In the genomic region with DNA sequence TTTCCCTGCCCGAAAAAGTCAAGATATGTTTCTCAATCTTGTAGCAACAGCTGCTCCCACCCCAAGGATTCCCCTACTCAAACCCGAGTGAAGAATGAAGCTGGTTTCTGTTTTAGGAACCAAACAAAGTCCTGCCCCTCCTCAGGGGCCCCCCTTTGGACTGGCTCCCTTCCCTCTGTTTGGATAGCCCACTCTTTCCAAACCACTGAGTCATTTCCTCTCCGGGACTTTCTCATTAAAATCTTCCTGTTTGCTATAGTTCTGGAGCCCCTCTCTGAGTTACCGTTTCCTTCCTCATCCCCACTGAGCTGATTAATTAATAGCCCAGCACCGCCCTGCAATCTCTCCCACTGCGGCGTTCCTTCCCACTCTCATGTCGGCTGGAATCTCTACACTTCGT, we compare ENCODE assay signal across 10 cellular contexts.
DNase-seq lines count a peak whose midpoint lies in the region; ATAC-seq, FAIRE-seq and TF ChIP-seq lines count a peak whose summit lies in the region.
"Had no signal": no experiment of that assay in that cellular context is flagged by ENCODE, and none has a peak within 500 bp of the region (broad histone marks: within the 10 kb centered on the region; RNA-seq: fewer than 3 reads in every experiment).

No MANE protein-coding gene starts in this region.

- H3K4me3 ChIP-seq in kidney (ENCODE audit: low read length in 2 of 2): peak overlapping the region; percentile 63 to 79

- peak overlapping the region; percentile 17 to 66 for H3K27ac ChIP-seq in kidney (ENCODE audit: low read depth in 2 of 2, low read length in 2 of 2)

- H3K36me3 Mint-ChIP-seq in activated T-helper 1 cell treated with anti-CD3 and anti-CD28 coated beads, Interleukin-12 subunit alpha, Interleukin-12 subunit beta, Interleukin-2, Interleukin-4 antibody, amounts not matched to agents 30 ng/mL and 10 ng/mL and 1 ng/mL, durations not matched to agents 14 hours and 24 hours and 36 hours (ENCODE audit: low read depth): peaks cover 4% of the 10 kb centered on the region
- no peaks in the 10 kb centered on the region for H3K36me3 Mint-ChIP-seq in stimulated activated naive CD8-positive, alpha-beta T cell treated with anti-CD3 and anti-CD28 coated beads, Interleukin-15, Interleukin-2, amounts not matched to agents 100 ng/mL and 50 ng/mL, for 24 hours (ENCODE audit: low read depth)

- no peaks in the 10 kb centered on the region for H3K36me3 ChIP-seq in kidney (ENCODE audit: control insufficient read depth in 1 of 2, insufficient read depth in 2 of 2, low read length in 2 of 2)

- H3K4me1 Mint-ChIP-seq in activated T-helper 1 cell treated with anti-CD3 and anti-CD28 coated beads, Interleukin-12 subunit alpha, Interleukin-12 subunit beta, Interleukin-2, Interleukin-4 antibody, amounts not matched to agents 30 ng/mL and 10 ng/mL and 1 ng/mL, durations not matched to agents 14 hours and 24 hours and 36 hours (ENCODE audit: low read depth): peaks cover 46% of the 10 kb centered on the region
- H3K4me1 Mint-ChIP-seq in stimulated activated naive CD8-positive, alpha-beta T cell treated with anti-CD3 and anti-CD28 coated beads, Interleukin-15, Interleukin-2, amounts not matched to agents 100 ng/mL and 50 ng/mL, for 24 hours (ENCODE audit: low read depth): peaks cover 11% of the 10 kb centered on the region

- TF ChIP-seq POLR2A in H54 (IDR thresholded peaks at IDR 0.05; ENCODE audit: low read depth, low read length): no peak

- H3K4me1 ChIP-seq in kidney (ENCODE audit: control insufficient read depth in 1 of 2, insufficient read depth in 1 of 2, low read depth in 1 of 2, low read length in 2 of 2): peaks cover 13 to 20% of the 10 kb centered on the region in 2 donors

- TF ChIP-seq CTCF in kidney (IDR thresholded peaks at IDR 0.05; ENCODE audit: borderline replicate concordance, extremely low read depth, insufficient read depth): no peak

- FAIRE-seq in kidney (lab: Jason Lieb, UNC) (no peak), H54 (lab: Jason Lieb, UNC) (no peak)
- FAIRE-seq: H1 had no signal

- no peaks in the 10 kb centered on the region for H3K9me3 Mint-ChIP-seq in activated T-helper 1 cell treated with anti-CD3 and anti-CD28 coated beads, Interleukin-12 subunit alpha, Interleukin-12 subunit beta, Interleukin-2, Interleukin-4 antibody, amounts not matched to agents 30 ng/mL and 10 ng/mL and 1 ng/mL, durations not matched to agents 14 hours and 24 hours and 36 hours
- H3K9me3 Mint-ChIP-seq in stimulated activated naive CD8-positive, alpha-beta T cell treated with anti-CD3 and anti-CD28 coated beads, Interleukin-15, Interleukin-2, amounts not matched to agents 100 ng/mL and 50 ng/mL, for 24 hours: no peaks in the 10 kb centered on the region
- H3K9me3 Mint-ChIP-seq: neural crest cell had no signal

- no peaks in the 10 kb centered on the region for H3K9me3 ChIP-seq in kidney (ENCODE audit: control insufficient read depth in 1 of 2, low read length in 2 of 2)

- peak overlapping the region; percentile 54 for H3K27ac Mint-ChIP-seq in activated T-helper 1 cell treated with anti-CD3 and anti-CD28 coated beads, Interleukin-12 subunit alpha, Interleukin-12 subunit beta, Interleukin-2, Interleukin-4 antibody, amounts not matched to agents 30 ng/mL and 10 ng/mL and 1 ng/mL, durations not matched to agents 14 hours and 24 hours and 36 hours
- H3K27ac Mint-ChIP-seq in stimulated activated naive CD8-positive, alpha-beta T cell treated with anti-CD3 and anti-CD28 coated beads, Interleukin-15, Interleukin-2, amounts not matched to agents 100 ng/mL and 50 ng/mL, for 24 hours: no peak overlapping the region

- ATAC-seq in HG03378 (IDR thresholded peaks at IDR 0.05; ENCODE audit: unreplicated experiment): no peak
- ATAC-seq in GM19351 (IDR thresholded peaks at IDR 0.05; ENCODE audit: unreplicated experiment): no peak

- DNase-seq in HuH-7 (ENCODE audit: low spot score): peak; percentile 10
- no peak for DNase-seq in activated T-helper 1 cell treated with anti-CD3 and anti-CD28 coated beads, Interleukin-12 subunit alpha, Interleukin-12 subunit beta, Interleukin-2, Interleukin-4 antibody, amounts not matched to agents 30 ng/mL and 10 ng/mL and 1 ng/mL, durations not matched to agents 14 hours and 24 hours and 36 hours (ENCODE audit: low spot score)
- no peak for DNase-seq in kidney
- no peak for DNase-seq in NCI-H1930 (lab: John Stamatoyannopoulos, UW)
- no peak for DNase-seq in H54 (ENCODE audit: insufficient read length, low spot score)

- intact Hi-C loops in activated T-helper 1 cell treated with anti-CD3 and anti-CD28 coated beads, Interleukin-12 subunit alpha, Interleukin-12 subunit beta, Interleukin-2, Interleukin-4 antibody, amounts not matched to agents 30 ng/mL and 10 ng/mL and 1 ng/mL, durations not matched to agents 14 hours and 24 hours and 36 hours (cut with micrococcal nuclease): no loop called here
- intact Hi-C loops in kidney (cut with DNase I): no loop called here

- peak overlapping the region; percentile 15 to 30 for H3K9ac ChIP-seq in kidney (ENCODE audit: low read length in 2 of 2)

- peaks cover 30% of the 10 kb centered on the region for H3K27me3 Mint-ChIP-seq in activated T-helper 1 cell treated with anti-CD3 and anti-CD28 coated beads, Interleukin-12 subunit alpha, Interleukin-12 subunit beta, Interleukin-2, Interleukin-4 antibody, amounts not matched to agents 30 ng/mL and 10 ng/mL and 1 ng/mL, durations not matched to agents 14 hours and 24 hours and 36 hours (ENCODE audit: insufficient read depth)
- H3K27me3 Mint-ChIP-seq in stimulated activated naive CD8-positive, alpha-beta T cell treated with anti-CD3 and anti-CD28 coated beads, Interleukin-15, Interleukin-2, amounts not matched to agents 100 ng/mL and 50 ng/mL, for 24 hours: peaks cover 42% of the 10 kb centered on the region

- H3K4me3 Mint-ChIP-seq in activated T-helper 1 cell treated with anti-CD3 and anti-CD28 coated beads, Interleukin-12 subunit alpha, Interleukin-12 subunit beta, Interleukin-2, Interleukin-4 antibody, amounts not matched to agents 30 ng/mL and 10 ng/mL and 1 ng/mL, durations not matched to agents 14 hours and 24 hours and 36 hours: peak overlapping the region; percentile 76
- peak overlapping the region; percentile 59 for H3K4me3 Mint-ChIP-seq in stimulated activated naive CD8-positive, alpha-beta T cell treated with anti-CD3 and anti-CD28 coated beads, Interleukin-15, Interleukin-2, amounts not matched to agents 100 ng/mL and 50 ng/mL, for 24 hours
- H3K4me3 Mint-ChIP-seq: neural crest cell had no signal
